In genomic region chr7:46682841-46683624, GRCh38 we compare ENCODE assay signal across 14 cellular contexts.
DNase-seq lines count a peak whose midpoint lies in the region; ATAC-seq and TF ChIP-seq lines count a peak whose summit lies in the region.
"Had no signal": no experiment of that assay in that cellular context is flagged by ENCODE, and none has a peak within 500 bp of the region (broad histone marks: within the 10 kb centered on the region; RNA-seq: fewer than 3 reads in every experiment).

No MANE protein-coding gene starts in this region.

- H2BK15ac ChIP-seq in IMR-90 (ENCODE audit: low read depth, low read length), result no peak overlapping the region

- BruUV-seq in IMR-90 (replicated peaks; lab: Mats Ljungman, UMichigan), result no TSS peak

- no peak overlapping the region for H2AK9ac ChIP-seq in IMR-90 (replicated peaks; ENCODE audit: low read depth, low read length, poor library complexity)

- H3K9me1 ChIP-seq in IMR-90 (ENCODE audit: insufficient read depth, low read length), result no peaks in the 10 kb centered on the region; the same call in 1 of the 2 replicates

- H2AK5ac ChIP-seq in IMR-90 (ENCODE audit: low read depth, low read length), result no peak overlapping the region

- no peak overlapping the region for H2BK120ac ChIP-seq in IMR-90 (ENCODE audit: low read depth, low read length)

- no peaks in the 10 kb centered on the region for H3K36me3 ChIP-seq in IMR-90 (ENCODE audit: control insufficient read depth, insufficient read depth, low read length)
- no peaks in the 10 kb centered on the region for H3K36me3 ChIP-seq in testis (ENCODE audit: low read depth, missing control alignments)
- H3K36me3 ChIP-seq: tibial nerve had no signal

- no peak overlapping the region for H3K4me2 ChIP-seq in IMR-90 (ENCODE audit: low read depth, low read length)

- TF ChIP-seq RAD21 in IMR-90 (IDR thresholded peaks at IDR 0.05; ENCODE audit: low read length), result no peak

- no peak for TF ChIP-seq POLR2A in IMR-90 (IDR thresholded peaks at IDR 0.05; ENCODE audit: low read depth, low read length)
- TF ChIP-seq POLR2A in testis (IDR thresholded peaks at IDR 0.05), result no peak

- no peak for TF ChIP-seq CTCF in IMR-90 (conservative IDR thresholded peaks at IDR 0.05; ENCODE audit: low read depth, low read length)
- no peak for TF ChIP-seq CTCF in testis (IDR thresholded peaks at IDR 0.05)

- CTCF ChIA-PET in IMR-90 (lab: Yijun Ruan, JAX), result interaction anchor here (1.5 kb wide), 1 partner anchor 12 kb away, joined by 7 read pairs; no protein-coding TSS in a partner anchor

- H3K4me1 ChIP-seq in IMR-90 (ENCODE audit: control insufficient read depth, insufficient read depth, low read length) (no peaks in the 10 kb centered on the region; the same call in 1 of the 2 replicates), testis (no peaks in the 10 kb centered on the region)
- H3K4me1 ChIP-seq: tibial nerve had no signal

- DNase-seq in NK-92 treated with Interleukin-12 subunit alpha and Interleukin-12 subunit beta, amount 100 ng/mL, for 24 hours (lab: John Stamatoyannopoulos, UW), result peak; percentile 33
- DNase-seq in NK-92 (lab: John Stamatoyannopoulos, UW; ENCODE audit: unreplicated experiment) (no peak), IMR-90 (peak; percentile 3), fibroblast of gingiva (ENCODE audit: low read depth) (peak; percentile 57), stromal cell of bone marrow (ENCODE audit: low read depth) (peak; percentile 59), NCI-H510A treated with DMSO at 0.1 percent for 48 hours (lab: John Stamatoyannopoulos, UW) (no peak), testis (no peak)
- no peak for DNase-seq in activated CD4-positive, alpha-beta T cell treated with anti-CD3 and anti-CD28 coated beads for 1 hour
- DNase-seq: activated CD8-positive, alpha-beta T cell treated with anti-CD3 and anti-CD28 coated beads for 36 hours; naive B cell; NCI-H1930 had no signal

- dilution Hi-C loops in IMR-90 (cut with HindIII; ENCODE audit: low sequenced_read_pairs, unreplicated experiment), result no loop called here

- H3K9ac ChIP-seq in IMR-90 (ENCODE audit: low read depth, low read length), result no peak overlapping the region

- H3K4me3 ChIP-seq in IMR-90 (ENCODE audit: insufficient read depth, low read depth, low read length) (no peak overlapping the region), testis (no peak overlapping the region)
- H3K4me3 ChIP-seq: tibial nerve had no signal

- ATAC-seq in IMR-90 (ENCODE audit: low read depth), result no peak
- ATAC-seq: activated CD8-positive, alpha-beta T cell treated with anti-CD3 and anti-CD28 coated beads for 36 hours; esophagus mucosa had no signal

- H3K56ac ChIP-seq in IMR-90 (ENCODE audit: extremely low read depth, insufficient read depth, low read length), result no peak overlapping the region

- H3K4ac ChIP-seq in IMR-90 (ENCODE audit: low read depth, low read length), result no peak overlapping the region

- no peak overlapping the region for H2BK20ac ChIP-seq in IMR-90 (ENCODE audit: low read depth, low read length)

- no peak overlapping the region for H2BK5ac ChIP-seq in IMR-90 (ENCODE audit: low read depth, low read length, poor library complexity, severe bottlenecking)

- in situ Hi-C loops in IMR-90 (cut with MboI; ENCODE audit: low sequenced_read_pairs), result no loop called here

- H2AFZ ChIP-seq in IMR-90 (replicated peaks; ENCODE audit: low read length, poor library complexity), result no peak overlapping the region

- H3K27me3 ChIP-seq in IMR-90 (ENCODE audit: control insufficient read depth, insufficient read depth, low read length) (no peaks in the 10 kb centered on the region), testis (no peaks in the 10 kb centered on the region)
- H3K27me3 ChIP-seq: tibial nerve had no signal

- POLR2A ChIA-PET in IMR-90 (lab: Charles Lee; ENCODE audit: unreplicated experiment), result no interaction called here

- no peak overlapping the region; the same call in 1 of the 2 replicates for H4K91ac ChIP-seq in IMR-90 (ENCODE audit: insufficient read depth, low read depth, low read length)

- H3K79me1 ChIP-seq in IMR-90 (ENCODE audit: low read depth in 1 of 2, low read length in 2 of 2), result no peaks in the 10 kb centered on the region

- no peaks in the 10 kb centered on the region for H4K20me1 ChIP-seq in IMR-90 (ENCODE audit: insufficient read depth, low read length)

- H4K8ac ChIP-seq in IMR-90 (ENCODE audit: low read depth in 2 of 2, low read length in 2 of 2), result no peak overlapping the region

- intact Hi-C loops in IMR-90 (cut with micrococcal nuclease) (loop anchor here (5.0 kb wide), 1 partner anchor 41 kb away; no protein-coding TSS in a partner anchor), testis (cut with DNase I; ENCODE audit: low total_unique reads) (no loop called here)

- WGBS in IMR-90 (ENCODE audit: extremely low coverage in 2 of 2, insufficient read length in 1 of 2), 2 experiments, result 89% methylated on average over 3 of the region's 7 CpGs; no CpG with 5 or more reads in 1 of the 2 experiments
- 77 to 95% methylated on average over 7 of the region's 7 CpGs for WGBS in testis, 2 donors

- H3K27ac ChIP-seq in IMR-90 (ENCODE audit: insufficient read depth, low read length) (no peak overlapping the region), testis (no peak overlapping the region)
- H3K27ac ChIP-seq: 22Rv1, tibial nerve had no signal

- H4K5ac ChIP-seq in IMR-90 (ENCODE audit: low read depth, low read length), result no peak overlapping the region

- peak overlapping the region; percentile 7; the same call in 1 of the 2 replicates for H3K14ac ChIP-seq in IMR-90 (replicated peaks; ENCODE audit: low read depth, low read length)

- H3K9me3 ChIP-seq in IMR-90 (ENCODE audit: control insufficient read depth, insufficient read depth, low read length) (no peaks in the 10 kb centered on the region), testis (no peaks in the 10 kb centered on the region)
- H3K9me3 ChIP-seq: tibial nerve had no signal

- no peak overlapping the region for H3K23ac ChIP-seq in IMR-90 (ENCODE audit: low read depth, low read length)

- H3K18ac ChIP-seq in IMR-90 (ENCODE audit: low read depth, low read length), result no peak overlapping the region; the same call in 1 of the 2 replicates

TF ChIP-seq in IMR-90, 13 proteins besides CTCF, POLR2A, EP300 and RAD21:
- no peak for TF ChIP-seq CHD1 (IDR thresholded peaks at IDR 0.05; ENCODE audit: low read depth, low read length)
- TF ChIP-seq MXI1 (IDR thresholded peaks at IDR 0.05; ENCODE audit: borderline replicate concordance, low read depth, low read length), result no peak
- TF ChIP-seq NFE2L2 (IDR thresholded peaks at IDR 0.05; ENCODE audit: low read depth, low read length), result no peak
- TF ChIP-seq MAFK (IDR thresholded peaks at IDR 0.05; ENCODE audit: low read depth, low read length), result no peak
- no peak for TF ChIP-seq CEBPB (IDR thresholded peaks at IDR 0.05; ENCODE audit: low read depth, low read length)
- TF ChIP-seq, protein P1, sequence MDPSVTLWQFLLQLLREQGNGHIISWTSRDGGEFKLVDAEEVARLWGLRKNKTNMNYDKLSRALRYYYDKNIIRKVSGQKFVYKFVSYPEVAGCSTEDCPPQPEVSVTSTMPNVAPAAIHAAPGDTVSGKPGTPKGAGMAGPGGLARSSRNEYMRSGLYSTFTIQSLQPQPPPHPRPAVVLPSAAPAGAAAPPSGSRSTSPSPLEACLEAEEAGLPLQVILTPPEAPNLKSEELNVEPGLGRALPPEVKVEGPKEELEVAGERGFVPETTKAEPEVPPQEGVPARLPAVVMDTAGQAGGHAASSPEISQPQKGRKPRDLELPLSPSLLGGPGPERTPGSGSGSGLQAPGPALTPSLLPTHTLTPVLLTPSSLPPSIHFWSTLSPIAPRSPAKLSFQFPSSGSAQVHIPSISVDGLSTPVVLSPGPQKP (IDR thresholded peaks at IDR 0.05; ENCODE audit: borderline replicate concordance, low read depth, low read length), result no peak
- TF ChIP-seq SMC3 (IDR thresholded peaks at IDR 0.05; ENCODE audit: low read depth, low read length), result no peak
- TF ChIP-seq RFX5 (IDR thresholded peaks at IDR 0.05; ENCODE audit: low read depth, low read length), result no peak
- TF ChIP-seq FOS (IDR thresholded peaks at IDR 0.05; ENCODE audit: low read depth, low read length), result no peak
- TF ChIP-seq RCOR1 (IDR thresholded peaks at IDR 0.05; ENCODE audit: insufficient replicate concordance, low read length), result no peak
- TF ChIP-seq USF2 (IDR thresholded peaks at IDR 0.05; ENCODE audit: low read depth, low read length), result no peak
- TF ChIP-seq MAZ (IDR thresholded peaks at IDR 0.05; ENCODE audit: borderline replicate concordance, low read depth, low read length), result no peak
- no peak for TF ChIP-seq BHLHE40 (IDR thresholded peaks at IDR 0.05; ENCODE audit: low read depth, low read length)
TF ChIP-seq in IMR-90: peak in this region for 0.

Comparison
In these comparisons a context has a peak if more than half of its experiments do, and no peak if none do; other contexts are left out.
1. DNase-seq: peak in NK-92 treated with Interleukin-12 subunit alpha and Interleukin-12 subunit beta, amount 100 ng/mL, for 24 hours (single experiment), IMR-90 (single experiment), fibroblast of gingiva (single experiment) and stromal cell of bone marrow (single experiment); none in NK-92 (single experiment), NCI-H510A treated with DMSO at 0.1 percent for 48 hours (single experiment), testis (single experiment) and activated CD4-positive, alpha-beta T cell treated with anti-CD3 and anti-CD28 coated beads for 1 hour (single experiment).